ENCODE assay signal across 10 cellular contexts in genomic region chr7:92058040-92058439, GRCh38.
DNase-seq lines count a peak whose midpoint lies in the region; ATAC-seq, FAIRE-seq and TF ChIP-seq lines count a peak whose summit lies in the region.
"Had no signal": no experiment of that assay in that cellular context is flagged by ENCODE, and none has a peak within 500 bp of the region (broad histone marks: within the 10 kb centered on the region; RNA-seq: fewer than 3 reads in every experiment).

No MANE protein-coding gene starts in this region.

- no peaks in the 10 kb centered on the region for H3K27me3 ChIP-seq in CD8-positive, alpha-beta memory T cell (ENCODE audit: insufficient read depth, low read length, poor library complexity, severe bottlenecking)
- no peaks in the 10 kb centered on the region for H3K27me3 ChIP-seq in SU-DHL-6 (ENCODE audit: low read length)

- H3K9me3 Mint-ChIP-seq in CD8-positive, alpha-beta memory T cell = no peaks in the 10 kb centered on the region
- H3K9me3 Mint-ChIP-seq in mesothelial cell of epicardium = no peaks in the 10 kb centered on the region

- no peak overlapping the region for H3K4me3 ChIP-seq in CD8-positive, alpha-beta memory T cell (ENCODE audit: low read length)
- H3K4me3 ChIP-seq in SU-DHL-6 (ENCODE audit: insufficient read depth, low read length, poor library complexity, severe bottlenecking) (no peak overlapping the region), kidney (ENCODE audit: low read length in 2 of 2) (peak overlapping the region in 1 of 2 donors; percentile 40)

- peaks cover 4% of the 10 kb centered on the region for H3K36me3 ChIP-seq in CD8-positive, alpha-beta memory T cell (ENCODE audit: insufficient read depth, low read length)
- H3K36me3 ChIP-seq in SU-DHL-6 (ENCODE audit: low read length) (no peaks in the 10 kb centered on the region; the same call in 1 of the 2 replicates), kidney (ENCODE audit: control insufficient read depth in 1 of 2, insufficient read depth in 2 of 2, low read length in 2 of 2) (no peaks in the 10 kb centered on the region)

- H3K9me3 ChIP-seq in CD8-positive, alpha-beta memory T cell (ENCODE audit: low read length) = no peaks in the 10 kb centered on the region
- H3K9me3 ChIP-seq in SU-DHL-6 (ENCODE audit: insufficient read depth, low read length) (no peaks in the 10 kb centered on the region), kidney (ENCODE audit: control insufficient read depth in 1 of 2, low read length in 2 of 2) (no peaks in the 10 kb centered on the region)

- peak in 2 of 5 donors; percentile 20 to 21 for DNase-seq in CD8-positive, alpha-beta memory T cell
- no peak for DNase-seq in mesothelial cell of epicardium (ENCODE audit: low spot score in 2 of 2, unreplicated experiment in 2 of 2)
- no peak for DNase-seq in frontal cortex (ENCODE audit: low spot score in 2 of 2)
- no peak for DNase-seq in kidney
- DNase-seq: amygdala; stimulated activated CD8-positive, alpha-beta memory T cell treated with anti-CD3 and anti-CD28 coated beads, Interleukin-4, amount 100 ng/mL, for 48 hours had no signal

- H3K27me3 Mint-ChIP-seq in CD8-positive, alpha-beta memory T cell = no peaks in the 10 kb centered on the region
- no peaks in the 10 kb centered on the region for H3K27me3 Mint-ChIP-seq in mesothelial cell of epicardium (ENCODE audit: low read depth)

- peak; percentile 64 for ATAC-seq in GM21423 (IDR thresholded peaks at IDR 0.05; ENCODE audit: unreplicated experiment)
- no peak for ATAC-seq in HG03135 (IDR thresholded peaks at IDR 0.05; ENCODE audit: unreplicated experiment)

- peaks cover 17% of the 10 kb centered on the region for H3K4me1 ChIP-seq in CD8-positive, alpha-beta memory T cell (ENCODE audit: insufficient read depth, low read length)
- peaks cover 0 to 7% of the 10 kb centered on the region in 2 donors for H3K4me1 ChIP-seq in kidney (ENCODE audit: control insufficient read depth in 1 of 2, insufficient read depth in 1 of 2, low read depth in 1 of 2, low read length in 2 of 2)

- H3K4me1 Mint-ChIP-seq in CD8-positive, alpha-beta memory T cell = peaks cover 16 to 30% (median 21%) of the 10 kb centered on the region in 3 donors
- peaks cover 30% of the 10 kb centered on the region for H3K4me1 Mint-ChIP-seq in mesothelial cell of epicardium

- no peaks in the 10 kb centered on the region for H3K9me2 ChIP-seq in SU-DHL-6 (replicated peaks; ENCODE audit: insufficient read depth, low read length)

- TF ChIP-seq CTCF in SU-DHL-6 (IDR thresholded peaks at IDR 0.05; ENCODE audit: insufficient read depth, low read length, poor library complexity, severe bottlenecking) (no peak), mesothelial cell of epicardium (IDR thresholded peaks at IDR 0.05; ENCODE audit: unreplicated experiment) (no peak), kidney (IDR thresholded peaks at IDR 0.05; ENCODE audit: borderline replicate concordance, extremely low read depth, insufficient read depth) (no peak)

- POLR2A ChIA-PET in CD8-positive, alpha-beta memory T cell (lab: Charles Lee) = no interaction called here

- H4K20me1 ChIP-seq in SU-DHL-6 (ENCODE audit: low read depth, low read length) = no peaks in the 10 kb centered on the region; the same call in 1 of the 2 replicates

- H3F3A ChIP-seq in SU-DHL-6 (ENCODE audit: insufficient read depth) = 0 out of 2 replicates have a peak, but pooled peaks cover 5% of the 10 kb centered on the region

- H2AFZ ChIP-seq in SU-DHL-6 (ENCODE audit: low read depth, low read length, severe bottlenecking) = no peak overlapping the region

- H3K79me2 ChIP-seq in SU-DHL-6 (ENCODE audit: insufficient read depth, low read length) = no peaks in the 10 kb centered on the region

- H3K27ac ChIP-seq in CD8-positive, alpha-beta memory T cell (ENCODE audit: low read depth, low read length) = no peak overlapping the region
- H3K27ac ChIP-seq in SU-DHL-6 (ENCODE audit: low read depth, low read length) (no peak overlapping the region), kidney (ENCODE audit: low read depth in 2 of 2, low read length in 2 of 2) (no peak overlapping the region)
- H3K27ac ChIP-seq: RWPE1 had no signal

- H3K9ac ChIP-seq in SU-DHL-6 (ENCODE audit: low read length) (no peak overlapping the region), kidney (ENCODE audit: low read length in 2 of 2) (no peak overlapping the region)

- FAIRE-seq in frontal cortex (lab: Jason Lieb, UNC) (no peak), kidney (lab: Jason Lieb, UNC) (no peak)

- H3K36me3 Mint-ChIP-seq in CD8-positive, alpha-beta memory T cell = peaks cover 0 to 32% (median 12%) of the 10 kb centered on the region in 3 donors
- no peaks in the 10 kb centered on the region for H3K36me3 Mint-ChIP-seq in mesothelial cell of epicardium

- CTCF ChIA-PET in CD8-positive, alpha-beta memory T cell (lab: Charles Lee) = no interaction called here

- no peak overlapping the region for H3K27ac Mint-ChIP-seq in CD8-positive, alpha-beta memory T cell
- peak overlapping the region; percentile 89 for H3K27ac Mint-ChIP-seq in mesothelial cell of epicardium

- H3K4me2 ChIP-seq in SU-DHL-6 (ENCODE audit: low read depth, low read length, poor library complexity, severe bottlenecking) = peak overlapping the region; percentile 0

- peak overlapping the region in 6 of 7 donors; percentile 11 to 42 (median 30) for H3K4me3 Mint-ChIP-seq in CD8-positive, alpha-beta memory T cell
- H3K4me3 Mint-ChIP-seq in mesothelial cell of epicardium = peak overlapping the region; percentile 49

- intact Hi-C loops in kidney (cut with DNase I) = no loop called here
